Comparison of ENCODE assay signal across 8 cellular contexts in genomic region chr5:72268753-72269410, GRCh38. TPM values are rescaled to one million over a fixed set of nuclear protein-coding genes. Genes with fewer than 3 reads are reported as not detected.
A peak's percentile ranks its signal among the peaks of the same experiment; 100 is the strongest.
DNase-seq lines count a peak whose midpoint lies in the region; FAIRE-seq and TF ChIP-seq lines count a peak whose summit lies in the region.

No MANE protein-coding gene starts in this region.

- H3K27me3 Mint-ChIP-seq in activated T-cell treated with anti-CD3 and anti-CD28 coated beads, Interleukin-2, amount 50 U/mL, for 24 hours, result no peaks in the 10 kb centered on the region

- H3K4me3 Mint-ChIP-seq in activated T-cell treated with anti-CD3 and anti-CD28 coated beads, Interleukin-2, amount 50 U/mL, for 24 hours, result no peak overlapping the region

- peaks cover 69% of the 10 kb centered on the region for H3K36me3 Mint-ChIP-seq in activated T-cell treated with anti-CD3 and anti-CD28 coated beads, Interleukin-2, amount 50 U/mL, for 24 hours (ENCODE audit: low read depth)

- no peaks in the 10 kb centered on the region for H3K9me3 Mint-ChIP-seq in activated T-cell treated with anti-CD3 and anti-CD28 coated beads, Interleukin-2, amount 50 U/mL, for 24 hours

- DNase-seq in AG08395 (ENCODE audit: low spot score) (peak; percentile 21), GM12892 (ENCODE audit: insufficient read length) (no peak), NCI-H69 (lab: John Stamatoyannopoulos, UW) (peak; percentile 91), glomerular visceral epithelial cell (ENCODE audit: extremely low spot score) (peak; percentile 48), NCI-H1694 (lab: John Stamatoyannopoulos, UW) (no peak), KG1 (lab: John Stamatoyannopoulos, UW) (no peak)
- peak; percentile 33 for DNase-seq in activated T-cell treated with anti-CD3 and anti-CD28 coated beads, Interleukin-2, amount 50 U/mL, for 24 hours
- peak; percentile 33 for DNase-seq in stimulated activated CD4-positive, alpha-beta T cell treated with anti-CD3 and anti-CD28 coated beads, Interleukin-12 subunit alpha, Interleukin-12 subunit beta, amount 100 ng/mL, for 4 hours

- no peak for TF ChIP-seq POLR2A in GM12892 (IDR thresholded peaks at IDR 0.05; ENCODE audit: low read depth, low read length)

- H3K4me1 Mint-ChIP-seq in activated T-cell treated with anti-CD3 and anti-CD28 coated beads, Interleukin-2, amount 50 U/mL, for 24 hours (ENCODE audit: low read depth), result peaks cover 4% of the 10 kb centered on the region

- no peak overlapping the region for H3K27ac Mint-ChIP-seq in activated T-cell treated with anti-CD3 and anti-CD28 coated beads, Interleukin-2, amount 50 U/mL, for 24 hours

- peak; percentile 74 for FAIRE-seq in GM12892 (lab: Jason Lieb, UNC)

RNA-seq across cellular contexts. Expression of gene MRPS27, which starts 51.2 kb away (rescaled TPM):
- 66.7 TPM for polyA plus RNA-seq in GM12892 (2012; ENCODE audit: missing spikeins)

RNA-seq across cellular contexts. Expression of gene PTCD2, which starts 51.3 kb away (rescaled TPM):
- polyA plus RNA-seq in GM12892 (2012; ENCODE audit: missing spikeins), result 8.9 TPM

Comparison
In these comparisons a context has a peak if more than half of its experiments do, and no peak if none do; other contexts are left out.
1. DNase-seq: peak in AG08395 (single experiment), NCI-H69 (single experiment), activated T-cell treated with anti-CD3 and anti-CD28 coated beads, Interleukin-2, amount 50 U/mL, for 24 hours (single experiment), glomerular visceral epithelial cell (single experiment) and stimulated activated CD4-positive, alpha-beta T cell treated with anti-CD3 and anti-CD28 coated beads, Interleukin-12 subunit alpha, Interleukin-12 subunit beta, amount 100 ng/mL, for 4 hours (single experiment); none in GM12892 (single experiment), NCI-H1694 (single experiment) and KG1 (single experiment).